In the genomic region with DNA sequence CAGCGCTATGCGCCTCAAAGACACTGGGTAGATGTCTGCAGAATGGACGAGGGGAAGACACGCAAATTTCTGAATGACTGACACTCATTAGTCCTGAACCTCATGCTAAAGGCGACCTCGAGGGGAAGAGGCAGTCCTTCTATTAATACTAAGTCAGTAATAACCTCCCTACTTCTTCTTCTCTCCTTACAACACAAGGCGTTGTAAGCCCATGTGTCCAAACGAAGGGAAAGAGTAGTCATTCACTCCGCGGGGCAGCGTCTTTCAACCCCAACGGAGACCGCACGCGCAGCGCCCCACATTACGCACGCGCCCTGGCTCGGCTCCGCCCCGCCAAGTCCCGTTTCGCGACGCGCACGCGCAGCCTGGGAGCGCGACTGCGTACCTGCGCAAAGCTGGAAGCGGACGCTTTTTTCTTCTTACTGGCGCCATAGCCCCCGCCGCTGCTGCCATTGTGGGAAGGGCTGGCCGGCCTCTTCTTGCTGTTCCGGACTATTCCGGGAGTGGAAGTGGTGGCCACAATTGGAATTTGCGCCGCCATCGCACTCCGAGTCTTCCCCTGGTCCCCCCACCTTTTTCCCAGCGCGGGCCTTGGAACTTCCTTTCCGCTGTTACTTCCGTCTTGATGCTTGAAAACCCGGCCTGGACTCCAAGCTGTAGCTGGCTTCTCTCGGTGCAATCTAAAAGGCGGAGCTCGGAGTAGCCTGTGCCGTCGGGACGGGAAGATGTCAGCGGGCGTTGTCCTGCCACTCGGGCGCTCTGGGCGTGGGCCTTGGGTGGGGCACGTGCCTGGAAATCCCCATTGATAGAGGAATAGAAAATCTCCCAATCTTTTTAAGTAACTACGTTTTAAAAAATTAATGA, we compare ENCODE assay signal across 1 cellular context.
TF ChIP-seq lines count a peak whose summit lies in the region.

A gene with protein sequence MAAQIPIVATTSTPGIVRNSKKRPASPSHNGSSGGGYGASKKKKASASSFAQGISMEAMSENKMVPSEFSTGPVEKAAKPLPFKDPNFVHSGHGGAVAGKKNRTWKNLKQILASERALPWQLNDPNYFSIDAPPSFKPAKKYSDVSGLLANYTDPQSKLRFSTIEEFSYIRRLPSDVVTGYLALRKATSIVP (minus strand): TSS at position 627 of the 864 bp plus-strand sequence. CDS start 86 bp downstream, at position 541.

TF ChIP-seq in K562, 482 proteins besides CTCF, POLR2A, EP300 and RAD21 (continued from another document and continues in another):
- TF ChIP-seq ZBTB12 (CRISPR knock-in tag; IDR thresholded peaks at IDR 0.05) (no peak; the same call in 1 of the 2 replicates), ZNF830 (CRISPR knock-in tag; IDR thresholded peaks at IDR 0.05) (no peak; the same call in 1 of the 2 replicates), ZZZ3 (IDR thresholded peaks at IDR 0.05) (no peak; the same call in 1 of the 2 replicates), BACH1 (tag; IDR thresholded peaks at IDR 0.05) (no peak), FOS (IDR thresholded peaks at IDR 0.05; ENCODE audit: extremely low read depth, insufficient read length) (no peak), ZKSCAN3 (CRISPR knock-in tag; IDR thresholded peaks at IDR 0.05) (no peak), PPARD (CRISPR knock-in tag; IDR thresholded peaks at IDR 0.05) (no peak), KLF1 (tag; IDR thresholded peaks at IDR 0.05) (peak; percentile 99), CREB5 (CRISPR knock-in tag; IDR thresholded peaks at IDR 0.05) (no peak), ATF7 (IDR thresholded peaks at IDR 0.05) (peak; percentile 94), ZNF174 (CRISPR knock-in tag; IDR thresholded peaks at IDR 0.05) (0 out of 2 replicates have a peak, but pooled peaks have one; percentile 45), WHSC1 (IDR thresholded peaks at IDR 0.05; ENCODE audit: low read length) (no peak), ZBED1 (IDR thresholded peaks at IDR 0.05) (no peak), ZNF197 (CRISPR knock-in tag; IDR thresholded peaks at IDR 0.05; ENCODE audit: low read depth) (no peak), SETDB1 (IDR thresholded peaks at IDR 0.05; ENCODE audit: low read length) (no peak), CAMTA2 (CRISPR knock-in tag; conservative IDR thresholded peaks at IDR 0.05) (no peak; the same call in 1 of the 2 replicates), MYBL2 (IDR thresholded peaks at IDR 0.05; ENCODE audit: low read depth) (no peak), MYBL2 (CRISPR knock-in tag; IDR thresholded peaks at IDR 0.05; ENCODE audit: borderline replicate concordance) (no peak), HMG20B (CRISPR knock-in tag; IDR thresholded peaks at IDR 0.05) (no peak), ZNF324 (CRISPR knock-in tag; IDR thresholded peaks at IDR 0.05) (no peak), BCOR (IDR thresholded peaks at IDR 0.05) (peak; percentile 86), MCM3 (IDR thresholded peaks at IDR 0.05) (no peak), BRD9 (IDR thresholded peaks at IDR 0.05; ENCODE audit: low read depth, partially characterized antibody) (peak; percentile 35), SNAPC5 (CRISPR knock-in tag; IDR thresholded peaks at IDR 0.05) (no peak), ZNF253 (CRISPR knock-in tag; conservative IDR thresholded peaks at IDR 0.05) (no peak), ETV6 (IDR thresholded peaks at IDR 0.05; ENCODE audit: borderline replicate concordance in 1 of 2, low read depth in 2 of 2, low read length in 1 of 2) (peak; percentile 96 to 98), ETV6 (CRISPR knock-in tag; IDR thresholded peaks at IDR 0.05; ENCODE audit: borderline replicate concordance) (peak; percentile 84; the same call in 1 of the 2 replicates), ZNF431 (CRISPR knock-in tag; IDR thresholded peaks at IDR 0.05) (peak; percentile 86), ZNF232 (CRISPR knock-in tag; IDR thresholded peaks at IDR 0.05) (peak; percentile 92), STAT5B (CRISPR knock-in tag; IDR thresholded peaks at IDR 0.05) (no peak), ZNF217 (CRISPR knock-in tag; IDR thresholded peaks at IDR 0.05) (no peak), ZNF395 (CRISPR knock-in tag; IDR thresholded peaks at IDR 0.05) (peak; percentile 86), TEAD4 (IDR thresholded peaks at IDR 0.05; ENCODE audit: low read length) (peak; percentile 59; the same call in 1 of the 2 replicates), TEAD4 (CRISPR knock-in tag; IDR thresholded peaks at IDR 0.05; ENCODE audit: borderline replicate concordance) (no peak; the same call in 1 of the 2 replicates), TOE1 (IDR thresholded peaks at IDR 0.05; ENCODE audit: borderline replicate concordance) (peak; percentile 98), TOE1 (CRISPR knock-in tag; IDR thresholded peaks at IDR 0.05; ENCODE audit: borderline replicate concordance, low read depth) (0 out of 2 replicates have a peak, but pooled peaks have one; percentile 68), ZFX (CRISPR knock-in tag; IDR thresholded peaks at IDR 0.05) (peak; percentile 97), SUPT5H (IDR thresholded peaks at IDR 0.05) (peak; percentile 99), ZNF282 (CRISPR knock-in tag; IDR thresholded peaks at IDR 0.05) (no peak), XRCC3 (IDR thresholded peaks at IDR 0.05) (no peak), ZNF696 (CRISPR knock-in tag; conservative IDR thresholded peaks at IDR 0.05) (no peak), GTF2E2 (tag; IDR thresholded peaks at IDR 0.05) (peak; percentile 95; the same call in 1 of the 2 replicates), MAX (CRISPR knock-in tag; IDR thresholded peaks at IDR 0.05) (peak; percentile 98), ZNF445 (CRISPR knock-in tag; IDR thresholded peaks at IDR 0.05; ENCODE audit: low read depth) (no peak), CBFA2T2 (conservative IDR thresholded peaks at IDR 0.05) (no peak), SMARCC2 (IDR thresholded peaks at IDR 0.05; ENCODE audit: low read depth) (peak; percentile 32; the same call in 1 of the 2 replicates), ARID1B (IDR thresholded peaks at IDR 0.05) (peak; percentile 74), CHD2 (IDR thresholded peaks at IDR 0.05; ENCODE audit: low read depth, low read length) (no peak; the same call in 1 of the 2 replicates), ZNF347 (CRISPR knock-in tag; IDR thresholded peaks at IDR 0.05; ENCODE audit: low read depth) (no peak), SMAD4 (CRISPR knock-in tag; conservative IDR thresholded peaks at IDR 0.05) (peak; percentile 79), TCF7L2 (IDR thresholded peaks at IDR 0.05; ENCODE audit: low read depth, low read length) (no peak; the same call in 1 of the 2 replicates), E2F4 (CRISPR knock-in tag; IDR thresholded peaks at IDR 0.05; ENCODE audit: low read depth) (peak; percentile 84), SNRNP70 (optimal IDR thresholded peaks at IDR 0.05; ENCODE audit: low read depth, low read length) (no peak), ZNF140 (CRISPR knock-in tag; IDR thresholded peaks at IDR 0.05) (no peak), SRSF3 (IDR thresholded peaks at IDR 0.05; ENCODE audit: insufficient read depth, low read length) (no peak), ZKSCAN1 (IDR thresholded peaks at IDR 0.05; ENCODE audit: low read depth, low read length) (peak; percentile 89; the same call in 1 of the 2 replicates)
- TF ChIP-seq, protein P1, sequence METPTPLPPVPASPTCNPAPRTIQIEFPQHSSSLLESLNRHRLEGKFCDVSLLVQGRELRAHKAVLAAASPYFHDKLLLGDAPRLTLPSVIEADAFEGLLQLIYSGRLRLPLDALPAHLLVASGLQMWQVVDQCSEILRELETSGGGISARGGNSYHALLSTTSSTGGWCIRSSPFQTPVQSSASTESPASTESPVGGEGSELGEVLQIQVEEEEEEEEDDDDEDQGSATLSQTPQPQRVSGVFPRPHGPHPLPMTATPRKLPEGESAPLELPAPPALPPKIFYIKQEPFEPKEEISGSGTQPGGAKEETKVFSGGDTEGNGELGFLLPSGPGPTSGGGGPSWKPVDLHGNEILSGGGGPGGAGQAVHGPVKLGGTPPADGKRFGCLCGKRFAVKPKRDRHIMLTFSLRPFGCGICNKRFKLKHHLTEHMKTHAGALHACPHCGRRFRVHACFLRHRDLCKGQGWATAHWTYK (CRISPR knock-in tag; IDR thresholded peaks at IDR 0.05): peak; percentile 55; the same call in 1 of the 2 replicates
- TF ChIP-seq, protein P2, sequence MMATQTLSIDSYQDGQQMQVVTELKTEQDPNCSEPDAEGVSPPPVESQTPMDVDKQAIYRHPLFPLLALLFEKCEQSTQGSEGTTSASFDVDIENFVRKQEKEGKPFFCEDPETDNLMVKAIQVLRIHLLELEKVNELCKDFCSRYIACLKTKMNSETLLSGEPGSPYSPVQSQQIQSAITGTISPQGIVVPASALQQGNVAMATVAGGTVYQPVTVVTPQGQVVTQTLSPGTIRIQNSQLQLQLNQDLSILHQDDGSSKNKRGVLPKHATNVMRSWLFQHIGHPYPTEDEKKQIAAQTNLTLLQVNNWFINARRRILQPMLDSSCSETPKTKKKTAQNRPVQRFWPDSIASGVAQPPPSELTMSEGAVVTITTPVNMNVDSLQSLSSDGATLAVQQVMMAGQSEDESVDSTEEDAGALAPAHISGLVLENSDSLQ (IDR thresholded peaks at IDR 0.05): peak; percentile 84
- TF ChIP-seq, protein P3, sequence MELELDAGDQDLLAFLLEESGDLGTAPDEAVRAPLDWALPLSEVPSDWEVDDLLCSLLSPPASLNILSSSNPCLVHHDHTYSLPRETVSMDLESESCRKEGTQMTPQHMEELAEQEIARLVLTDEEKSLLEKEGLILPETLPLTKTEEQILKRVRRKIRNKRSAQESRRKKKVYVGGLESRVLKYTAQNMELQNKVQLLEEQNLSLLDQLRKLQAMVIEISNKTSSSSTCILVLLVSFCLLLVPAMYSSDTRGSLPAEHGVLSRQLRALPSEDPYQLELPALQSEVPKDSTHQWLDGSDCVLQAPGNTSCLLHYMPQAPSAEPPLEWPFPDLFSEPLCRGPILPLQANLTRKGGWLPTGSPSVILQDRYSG (tag; conservative IDR thresholded peaks at IDR 0.05; ENCODE audit: low read depth): peak; percentile 63; the same call in 1 of the 2 replicates
- TF ChIP-seq, protein P4, sequence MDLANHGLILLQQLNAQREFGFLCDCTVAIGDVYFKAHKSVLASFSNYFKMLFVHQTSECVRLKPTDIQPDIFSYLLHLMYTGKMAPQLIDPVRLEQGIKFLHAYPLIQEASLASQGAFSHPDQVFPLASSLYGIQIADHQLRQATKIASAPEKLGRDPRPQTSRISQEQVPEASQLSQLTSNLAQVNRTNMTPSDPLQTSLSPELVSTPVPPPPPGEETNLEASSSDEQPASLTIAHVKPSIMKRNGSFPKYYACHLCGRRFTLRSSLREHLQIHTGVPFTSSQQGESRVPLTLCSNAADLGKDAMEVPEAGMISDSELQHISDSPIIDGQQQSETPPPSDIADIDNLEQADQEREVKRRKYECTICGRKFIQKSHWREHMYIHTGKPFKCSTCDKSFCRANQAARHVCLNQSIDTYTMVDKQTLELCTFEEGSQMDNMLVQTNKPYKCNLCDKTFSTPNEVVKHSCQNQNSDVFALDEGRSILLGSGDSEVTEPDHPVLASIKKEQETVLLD (IDR thresholded peaks at IDR 0.05): peak; percentile 96
- TF ChIP-seq, protein P5, sequence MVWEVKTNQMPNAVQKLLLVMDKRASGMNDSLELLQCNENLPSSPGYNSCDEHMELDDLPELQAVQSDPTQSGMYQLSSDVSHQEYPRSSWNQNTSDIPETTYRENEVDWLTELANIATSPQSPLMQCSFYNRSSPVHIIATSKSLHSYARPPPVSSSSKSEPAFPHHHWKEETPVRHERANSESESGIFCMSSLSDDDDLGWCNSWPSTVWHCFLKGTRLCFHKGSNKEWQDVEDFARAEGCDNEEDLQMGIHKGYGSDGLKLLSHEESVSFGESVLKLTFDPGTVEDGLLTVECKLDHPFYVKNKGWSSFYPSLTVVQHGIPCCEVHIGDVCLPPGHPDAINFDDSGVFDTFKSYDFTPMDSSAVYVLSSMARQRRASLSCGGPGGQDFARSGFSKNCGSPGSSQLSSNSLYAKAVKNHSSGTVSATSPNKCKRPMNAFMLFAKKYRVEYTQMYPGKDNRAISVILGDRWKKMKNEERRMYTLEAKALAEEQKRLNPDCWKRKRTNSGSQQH (CRISPR knock-in tag; IDR thresholded peaks at IDR 0.05): 0 out of 2 replicates have a peak, but pooled peaks have one; percentile 69
